ENCODE assay signal across 8 cellular contexts in genomic region chr17:68497885-68498319, GRCh38. TPM values are rescaled to one million over a fixed set of nuclear protein-coding genes. Genes with fewer than 3 reads are reported as not detected.
DNase-seq lines count a peak whose midpoint lies in the region; ATAC-seq and TF ChIP-seq lines count a peak whose summit lies in the region.

No MANE protein-coding gene starts in this region.

- H3K27ac ChIP-seq in OCI-LY3 (ENCODE audit: low read length), result peak overlapping the region; percentile 99

- DNase-seq in mucosa of descending colon (peak in 1 of 3 donors; percentile 81), EL (no peak), NCI-H748 treated with DMSO at 0.1 percent for 48 hours (lab: John Stamatoyannopoulos, UW) (no peak), NCI-H2107 (lab: John Stamatoyannopoulos, UW) (no peak)
- DNase-seq in activated effector memory CD4-positive, alpha-beta T cell treated with Interleukin-2 at 50 U/mL for 16 hours, result no peak

- no peaks in the 10 kb centered on the region for H3K36me3 ChIP-seq in OCI-LY3 (replicated peaks; ENCODE audit: low read depth, low read length)
- no peaks in the 10 kb centered on the region for H3K36me3 ChIP-seq in mucosa of descending colon (ENCODE audit: low read depth)

- TF ChIP-seq CTCF in OCI-LY3 (IDR thresholded peaks at IDR 0.05; ENCODE audit: low read depth, low read length) (no peak), mucosa of descending colon (IDR thresholded peaks at IDR 0.05) (no peak)

- H3K27me3 ChIP-seq in OCI-LY3 (ENCODE audit: low read depth, low read length), result no peaks in the 10 kb centered on the region

- no peaks in the 10 kb centered on the region for H4K20me1 ChIP-seq in OCI-LY3 (ENCODE audit: insufficient read depth, low read length)

- H2AFZ ChIP-seq in OCI-LY3 (ENCODE audit: low read depth, low read length), result no peak overlapping the region

- peak overlapping the region; percentile 88 for H3K4me2 ChIP-seq in OCI-LY3 (ENCODE audit: low read length)

- intact Hi-C loops in mucosa of descending colon (cut with DNase I, micrococcal nuclease), result no loop called here

- H3K9me3 ChIP-seq in OCI-LY3 (ENCODE audit: insufficient read depth, low read length) (no peaks in the 10 kb centered on the region), mucosa of descending colon (no peaks in the 10 kb centered on the region)

- H3K4me1 ChIP-seq in OCI-LY3 (ENCODE audit: low read length) (peaks cover 51% of the 10 kb centered on the region), mucosa of descending colon (ENCODE audit: low read depth) (peaks cover 8% of the 10 kb centered on the region)

- peak overlapping the region; percentile 59 for H3K4me3 ChIP-seq in OCI-LY3 (ENCODE audit: low read length)
- H3K4me3 ChIP-seq in mucosa of descending colon, result no peak overlapping the region

- no peaks in the 10 kb centered on the region for H3K79me2 ChIP-seq in OCI-LY3 (ENCODE audit: low read length)

- ATAC-seq in GM19025 (IDR thresholded peaks at IDR 0.05; ENCODE audit: low read depth, unreplicated experiment) (peak; percentile 94), HG02852 (IDR thresholded peaks at IDR 0.05; ENCODE audit: unreplicated experiment) (peak; percentile 95), mucosa of descending colon (peak; percentile 90)

- H3K9ac ChIP-seq in OCI-LY3 (ENCODE audit: low read length), result peak overlapping the region; percentile 82

RNA-seq across cellular contexts. Expression of gene PRKAR1A, which starts 14.3 kb away (rescaled TPM):
- total RNA-seq in mucosa of descending colon, result 100 to 1,000 TPM; 132 to 238 (median 147) TPM

RNA-seq across cellular contexts. Expression of gene WIPI1, which starts 40.6 kb away (rescaled TPM):
- total RNA-seq in mucosa of descending colon, result 10 to 100 TPM; 56.0 to 99.3 (median 99.0) TPM
